ENCODE assay signal across 1 cellular context in genomic region chr10:70404036-70404905, GRCh38.
TF ChIP-seq lines count a peak whose summit lies in the region.

Gene EIF4EBP2, plus strand, starts transcription at chr10:70404145. Its CDS starts 257 bp downstream, at chr10:70404402.

TF ChIP-seq in HepG2, 621 proteins besides CTCF, POLR2A, EP300 and RAD21 (continued from another document and continues in another):
- TF ChIP-seq RNF219 (CRISPR knock-in tag; IDR thresholded peaks at IDR 0.05): no peak
- no peak for TF ChIP-seq ARID3A (IDR thresholded peaks at IDR 0.05; ENCODE audit: low read depth, low read length)
- 0 out of 2 replicates have a peak, but pooled peaks have one; percentile 64 for TF ChIP-seq FLYWCH1 (CRISPR knock-in tag; IDR thresholded peaks at IDR 0.05)
- TF ChIP-seq GRHL1 (CRISPR knock-in tag; conservative IDR thresholded peaks at IDR 0.05): no peak
- no peak for TF ChIP-seq ZNF350 (CRISPR knock-in tag; IDR thresholded peaks at IDR 0.05; ENCODE audit: borderline replicate concordance, low read depth)
- TF ChIP-seq TBP (CRISPR knock-in tag; IDR thresholded peaks at IDR 0.05): no peak
- no peak for TF ChIP-seq NR2C2 (CRISPR knock-in tag; IDR thresholded peaks at IDR 0.05; ENCODE audit: borderline replicate concordance)
- TF ChIP-seq TSC22D2 (CRISPR knock-in tag; IDR thresholded peaks at IDR 0.05; ENCODE audit: borderline replicate concordance): peak; percentile 86; the same call in 1 of the 2 replicates
- TF ChIP-seq FOXK1 (CRISPR knock-in tag; IDR thresholded peaks at IDR 0.05; ENCODE audit: borderline replicate concordance, low read depth): peak; percentile 30; the same call in 1 of the 2 replicates
- no peak for TF ChIP-seq ZNF180 (CRISPR knock-in tag; IDR thresholded peaks at IDR 0.05; ENCODE audit: borderline replicate concordance, low read depth)
- no peak for TF ChIP-seq ZFYVE20 (CRISPR knock-in tag; IDR thresholded peaks at IDR 0.05; ENCODE audit: borderline replicate concordance, low read depth)
- peak; percentile 61; the same call in 1 of the 2 replicates for TF ChIP-seq ZNF143 (CRISPR knock-in tag; IDR thresholded peaks at IDR 0.05)
- TF ChIP-seq HNF4A (CRISPR knock-in tag; IDR thresholded peaks at IDR 0.05): no peak
- TF ChIP-seq HBP1 (CRISPR knock-in tag; IDR thresholded peaks at IDR 0.05; ENCODE audit: low read depth): 0 out of 2 replicates have a peak, but pooled peaks have one; percentile 34
- TF ChIP-seq ATF2 (CRISPR knock-in tag; IDR thresholded peaks at IDR 0.05): peak; percentile 55; the same call in 1 of the 2 replicates
- no peak; the same call in 1 of the 2 replicates for TF ChIP-seq ZNF747 (CRISPR knock-in tag; IDR thresholded peaks at IDR 0.05; ENCODE audit: borderline replicate concordance)
- no peak for TF ChIP-seq RNF2 (conservative IDR thresholded peaks at IDR 0.05; ENCODE audit: low read depth)
- no peak for TF ChIP-seq ZNF572 (CRISPR knock-in tag; IDR thresholded peaks at IDR 0.05)
- no peak for TF ChIP-seq PRDM15 (CRISPR knock-in tag; IDR thresholded peaks at IDR 0.05)
- TF ChIP-seq SPEN (CRISPR knock-in tag; IDR thresholded peaks at IDR 0.05; ENCODE audit: low read depth): peak; percentile 79; the same call in 1 of the 2 replicates
- peak; percentile 98 for TF ChIP-seq TFDP1 (CRISPR knock-in tag; IDR thresholded peaks at IDR 0.05; ENCODE audit: borderline replicate concordance)
- no peak for TF ChIP-seq JUN (CRISPR knock-in tag; IDR thresholded peaks at IDR 0.05)
- no peak for TF ChIP-seq ZNF432 (CRISPR knock-in tag; IDR thresholded peaks at IDR 0.05; ENCODE audit: borderline replicate concordance)
- TF ChIP-seq RELA (CRISPR knock-in tag; IDR thresholded peaks at IDR 0.05): no peak
- no peak for TF ChIP-seq ZNF282 (IDR thresholded peaks at IDR 0.05; ENCODE audit: partially characterized antibody)
- no peak for TF ChIP-seq ZNF609 (CRISPR knock-in tag; IDR thresholded peaks at IDR 0.05; ENCODE audit: borderline replicate concordance)
- no peak for TF ChIP-seq BRCA1 (CRISPR knock-in tag; IDR thresholded peaks at IDR 0.05)
- TF ChIP-seq HDAC6 (IDR thresholded peaks at IDR 0.05; ENCODE audit: low read depth, low read length): no peak
- no peak for TF ChIP-seq ETV6 (CRISPR knock-in tag; conservative IDR thresholded peaks at IDR 0.05)
- TF ChIP-seq RFXANK (CRISPR knock-in tag; IDR thresholded peaks at IDR 0.05): no peak
- no peak for TF ChIP-seq CHD2 (IDR thresholded peaks at IDR 0.05; ENCODE audit: low read depth, low read length)
- TF ChIP-seq MAX (IDR thresholded peaks at IDR 0.05): peak; percentile 92
- no peak for TF ChIP-seq EED (CRISPR knock-in tag; IDR thresholded peaks at IDR 0.05)
- TF ChIP-seq PRMT3 (CRISPR knock-in tag; IDR thresholded peaks at IDR 0.05; ENCODE audit: borderline replicate concordance, low read depth): 0 out of 2 replicates have a peak, but pooled peaks have one; percentile 37
- no peak for TF ChIP-seq ZNF329 (CRISPR knock-in tag; IDR thresholded peaks at IDR 0.05; ENCODE audit: low read depth)
- TF ChIP-seq RBAK (CRISPR knock-in tag; IDR thresholded peaks at IDR 0.05): peak; percentile 88
- peak; percentile 90 for TF ChIP-seq POLR2G (IDR thresholded peaks at IDR 0.05; ENCODE audit: low read depth, low read length)
- TF ChIP-seq CHD4 (IDR thresholded peaks at IDR 0.05; ENCODE audit: borderline replicate concordance, low read length): no peak
- TF ChIP-seq ZNF10 (CRISPR knock-in tag; IDR thresholded peaks at IDR 0.05; ENCODE audit: borderline replicate concordance, low read depth): no peak
- peak; percentile 74; the same call in 1 of the 2 replicates for TF ChIP-seq ZNF317 (CRISPR knock-in tag; IDR thresholded peaks at IDR 0.05)
- no peak; the same call in 1 of the 2 replicates for TF ChIP-seq TOE1 (CRISPR knock-in tag; IDR thresholded peaks at IDR 0.05)
